ENCODE assay signal across 1 cellular context in the genomic region with DNA sequence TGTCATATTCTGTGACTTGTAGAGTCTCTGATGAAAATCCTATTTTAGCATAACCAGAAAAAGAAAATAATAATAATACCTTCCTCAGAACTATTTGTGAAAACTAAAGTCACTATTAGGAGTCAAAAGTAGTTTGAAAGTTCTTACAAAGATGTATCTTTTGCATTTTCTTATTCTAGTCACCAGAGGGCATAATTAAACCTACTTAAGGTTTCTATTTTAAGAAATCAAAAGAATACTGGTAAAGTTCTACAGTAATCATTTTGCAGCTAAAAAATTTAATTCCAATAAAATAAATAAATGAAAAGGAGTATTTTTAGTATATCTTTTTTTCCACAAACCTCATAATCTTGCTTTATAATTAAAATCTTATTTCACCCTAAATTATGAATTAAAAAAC.
TF ChIP-seq lines count a peak whose summit lies in the region.

No MANE protein-coding gene starts in this region.

TF ChIP-seq in K562, 482 proteins besides CTCF, POLR2A, EP300 and RAD21 (continued from another document):
- TF ChIP-seq MLLT1 (IDR thresholded peaks at IDR 0.05) (no peak), CREB5 (CRISPR knock-in tag; IDR thresholded peaks at IDR 0.05) (no peak), SMC3 (conservative IDR thresholded peaks at IDR 0.05; ENCODE audit: insufficient read depth, low read depth, low read length) (0 out of 2 replicates have a peak, but pooled peaks have one; percentile 19), HMG20A (CRISPR knock-in tag; conservative IDR thresholded peaks at IDR 0.05) (no peak), ZNF740 (CRISPR knock-in tag; IDR thresholded peaks at IDR 0.05) (no peak), ZNF740 (tag; IDR thresholded peaks at IDR 0.05) (no peak), ZNF23 (CRISPR knock-in tag; IDR thresholded peaks at IDR 0.05) (no peak), NCOR1 (IDR thresholded peaks at IDR 0.05) (no peak), ZNF24 (IDR thresholded peaks at IDR 0.05) (no peak), GTF2F1 (IDR thresholded peaks at IDR 0.05; ENCODE audit: low read depth, low read length) (no peak)
- TF ChIP-seq, protein P1, sequence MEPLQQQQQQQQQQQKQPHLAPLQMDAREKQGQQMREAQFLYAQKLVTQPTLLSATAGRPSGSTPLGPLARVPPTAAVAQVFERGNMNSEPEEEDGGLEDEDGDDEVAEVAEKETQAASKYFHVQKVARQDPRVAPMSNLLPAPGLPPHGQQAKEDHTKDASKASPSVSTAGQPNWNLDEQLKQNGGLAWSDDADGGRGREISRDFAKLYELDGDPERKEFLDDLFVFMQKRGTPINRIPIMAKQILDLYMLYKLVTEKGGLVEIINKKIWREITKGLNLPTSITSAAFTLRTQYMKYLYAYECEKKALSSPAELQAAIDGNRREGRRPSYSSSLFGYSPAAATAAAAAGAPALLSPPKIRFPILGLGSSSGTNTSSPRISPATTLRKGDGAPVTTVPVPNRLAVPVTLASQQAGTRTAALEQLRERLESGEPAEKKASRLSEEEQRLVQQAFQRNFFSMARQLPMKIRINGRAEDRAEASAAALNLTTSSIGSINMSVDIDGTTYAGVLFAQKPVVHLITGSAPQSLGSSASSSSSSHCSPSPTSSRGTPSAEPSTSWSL (CRISPR knock-in tag; IDR thresholded peaks at IDR 0.05; ENCODE audit: borderline replicate concordance) = no peak
